In genomic region chr17:76081295-76082210, GRCh38 we compare ENCODE assay signal across 3 cellular contexts.
TF ChIP-seq lines count a peak whose summit lies in the region.

No MANE protein-coding gene starts in this region.

TF ChIP-seq in SK-N-SH, 30 proteins besides CTCF, POLR2A, EP300 and RAD21:
- TF ChIP-seq MEF2A (IDR thresholded peaks at IDR 0.05; ENCODE audit: borderline replicate concordance, low read depth) = no peak
- no peak for TF ChIP-seq YY1 (IDR thresholded peaks at IDR 0.05; ENCODE audit: low read depth)
- no peak for TF ChIP-seq USF2 (IDR thresholded peaks at IDR 0.05; ENCODE audit: borderline replicate concordance, low read depth, low read length)
- TF ChIP-seq CHD2 (IDR thresholded peaks at IDR 0.05; ENCODE audit: low read length, partially characterized antibody) = no peak
- TF ChIP-seq GATA2 (CRISPR knock-in tag; IDR thresholded peaks at IDR 0.05) = no peak
- TF ChIP-seq RCOR1 (IDR thresholded peaks at IDR 0.05; ENCODE audit: low read length) = no peak
- no peak for TF ChIP-seq RXRA (IDR thresholded peaks at IDR 0.05; ENCODE audit: borderline replicate concordance, low read depth)
- no peak for TF ChIP-seq POLR2AphosphoS5 (IDR thresholded peaks at IDR 0.05; ENCODE audit: low read depth, low read length)
- TF ChIP-seq RFX5 (IDR thresholded peaks at IDR 0.05; ENCODE audit: low read length) = no peak
- no peak for TF ChIP-seq TCF12 (IDR thresholded peaks at IDR 0.05)
- no peak for TF ChIP-seq SMC3 (IDR thresholded peaks at IDR 0.05; ENCODE audit: low read depth, low read length)
- no peak for TF ChIP-seq EZH2phosphoT487 (IDR thresholded peaks at IDR 0.05; ENCODE audit: borderline replicate concordance, low read depth)
TF ChIP-seq in SK-N-SH: peak in this region for 0.

TF ChIP-seq in SK-N-SH treated with all-trans-retinoic acid at 6 μM for 48 hours, 23 proteins besides CTCF, POLR2A, EP300 and RAD21:
- TF ChIP-seq PPARA (CRISPR knock-in tag; IDR thresholded peaks at IDR 0.05; ENCODE audit: borderline replicate concordance) = no peak
- TF ChIP-seq ZNF565 (CRISPR knock-in tag; conservative IDR thresholded peaks at IDR 0.05; ENCODE audit: low read depth) = no peak
- TF ChIP-seq BACH2 (CRISPR knock-in tag; IDR thresholded peaks at IDR 0.05; ENCODE audit: borderline replicate concordance) = no peak
- no peak for TF ChIP-seq ZFP30 (CRISPR knock-in tag; IDR thresholded peaks at IDR 0.05)
- TF ChIP-seq RARB (CRISPR knock-in tag; IDR thresholded peaks at IDR 0.05) = no peak
- TF ChIP-seq CSDC2 (CRISPR knock-in tag; IDR thresholded peaks at IDR 0.05) = no peak

TF ChIP-seq in H1, 55 proteins besides CTCF, POLR2A, EP300 and RAD21:
- peak; percentile 15; the same call in 1 of the 2 replicates for TF ChIP-seq POLR2AphosphoS5 (IDR thresholded peaks at IDR 0.05; ENCODE audit: low read depth, low read length)
- TF ChIP-seq BCL11A (IDR thresholded peaks at IDR 0.05; ENCODE audit: low read depth in 2 of 2, low read length in 2 of 2) = no peak
